Comparison of ENCODE assay signal across 8 cellular contexts in genomic region chr5:139439013-139439903, GRCh38. TPM values are rescaled to one million over a fixed set of nuclear protein-coding genes. Genes with fewer than 3 reads are reported as not detected.
DNase-seq lines count a peak whose midpoint lies in the region; ATAC-seq, FAIRE-seq and TF ChIP-seq lines count a peak whose summit lies in the region.

DNAJC18 (minus strand) TSS chr5:139439525; CDS start chr5:139439445, 80 bp downstream.

- H3K79me2 ChIP-seq in H1 (ENCODE audit: control insufficient read depth in 1 of 2, insufficient read depth in 2 of 2, low read length in 2 of 2), result no peaks in the 10 kb centered on the region

- H3K18ac ChIP-seq in H1 (ENCODE audit: extremely low read depth, low read length), result peak within 1 kb of the TSS; percentile 99

- H3K36me3 ChIP-seq in H1 (ENCODE audit: control insufficient read depth in 2 of 4, insufficient read depth in 4 of 4, low read length in 3 of 4), result peaks cover 0 to 6% (median under 1%) of the 10 kb centered on the region in 4 experiments; a peak in 2 of 8 replicates

- CTCF ChIA-PET in H1 (lab: Charles Lee; ENCODE audit: partially characterized antibody), result interaction anchor here (0.8 to 4.7 kb wide), 9 partner anchors 17 to 327 kb away, joined by 3 to 53 read pairs (median 4); no protein-coding TSS in a partner anchor

- H3K9me3 ChIP-seq in H1 (ENCODE audit: insufficient read depth in 2 of 2, low read depth in 1 of 2, low read length in 1 of 2), result no peaks in the 10 kb centered on the region

- H3K4me1 Mint-ChIP-seq in memory B cell, result peaks cover 18% of the 10 kb centered on the region

- H4K5ac ChIP-seq in H1 (ENCODE audit: insufficient read length, low read depth, low read length), result peak within 1 kb of the TSS; percentile 97

- peak within 1 kb of the TSS in 3 of 4 experiments; percentile 93 to 96 (median 94); a peak in 6 of 7 replicates for H3K9ac ChIP-seq in H1 (replicated peaks in 1 of 4; ENCODE audit: extremely low read depth in 1 of 4, low read depth in 3 of 4, low read length in 3 of 4)

- peak; percentile 82 for ATAC-seq in GM21367 (IDR thresholded peaks at IDR 0.05; ENCODE audit: unreplicated experiment)
- ATAC-seq in memory B cell (ENCODE audit: low read depth), result peak; percentile 90

- DNase-seq in COLO829 (ENCODE audit: low spot score), result peak; percentile 96
- DNase-seq in HTR-8/SVneo (ENCODE audit: insufficient read length, low spot score), result peak; percentile 95
- peak; percentile 71 for DNase-seq in NOMO-1 treated with dmso at 0.1 percent for 144 hours (lab: John Stamatoyannopoulos, UW; ENCODE audit: unreplicated experiment)
- DNase-seq in activated CD8-positive, alpha-beta memory T cell treated with anti-CD3 and anti-CD28 coated beads for 48 hours (ENCODE audit: low read depth in 2 of 3, low spot score in 2 of 3), result peak; percentile 69 to 75 (median 74)
- DNase-seq in H1 (ENCODE audit: low read depth in 1 of 2, low spot score in 2 of 2), result peak; percentile 76 to 97
- peak; percentile 81 to 87 for DNase-seq in memory B cell (ENCODE audit: low spot score in 2 of 2)
- DNase-seq in stimulated activated CD8-positive, alpha-beta memory T cell treated with anti-CD3 and anti-CD28 coated beads, Interleukin-12 subunit alpha, Interleukin-12 subunit beta, amount 100 ng/mL, for 4 hours (ENCODE audit: low read depth), result peak; percentile 77

- H3K9me3 Mint-ChIP-seq in memory B cell, result no peaks in the 10 kb centered on the region

- H4K20me1 ChIP-seq in H1 (replicated peaks in 1 of 2; ENCODE audit: control insufficient read depth in 1 of 2, insufficient read depth in 2 of 2, low read length in 2 of 2), result no peaks in the 10 kb centered on the region

- no peak for TF ChIP-seq CTCF in H1 (IDR thresholded peaks at IDR 0.05; ENCODE audit: control extremely low read depth in 1 of 3, insufficient read depth in 1 of 3, low read depth in 1 of 3, low read length in 3 of 3)

- peak within 1 kb of the TSS; percentile 99 for H3K27ac Mint-ChIP-seq in memory B cell

- peak; percentile 81 for FAIRE-seq in HTR-8/SVneo (lab: Jason Lieb, UNC)
- FAIRE-seq in H1 (lab: Jason Lieb, UNC), result no peak

- TF ChIP-seq RAD21 in H1 (IDR thresholded peaks at IDR 0.05 in 1 of 2, conservative IDR thresholded peaks at IDR 0.05 in 1 of 2; ENCODE audit: low read depth in 2 of 2, low read length in 2 of 2), result peak in 1 of 2 experiments; percentile 1; a peak in 1 of 4 replicates

- peak within 1 kb of the TSS; percentile 96; the same call in 1 of the 2 replicates for H4K8ac ChIP-seq in H1 (ENCODE audit: extremely low read depth, insufficient read depth, low read length)

- peak within 1 kb of the TSS; percentile 77 to 89 (median 84) for H3K4me3 ChIP-seq in H1 (ENCODE audit: extremely low read depth in 1 of 4, insufficient read depth in 2 of 4, low read depth in 3 of 4, low read length in 4 of 4)

- H3K27me3 ChIP-seq in H1 (replicated peaks in 1 of 4; ENCODE audit: control insufficient read depth in 3 of 4, extremely low read depth in 1 of 4, insufficient read depth in 3 of 4, low read length in 3 of 4), result no peaks in the 10 kb centered on the region

- no peak within 1 kb of the TSS for H3K56ac ChIP-seq in H1 (replicated peaks; ENCODE audit: insufficient read length, low read depth, low read length)

- H2AK5ac ChIP-seq in H1 (ENCODE audit: low read depth, low read length), result no peak within 1 kb of the TSS

- TF ChIP-seq POLR2A in H1 (IDR thresholded peaks at IDR 0.05; ENCODE audit: control extremely low read depth in 1 of 2, low read depth in 2 of 2, low read length in 2 of 2), result peak; percentile 86 to 87

- H3K4ac ChIP-seq in H1 (replicated peaks; ENCODE audit: insufficient read length, low read depth, low read length), result no peak within 1 kb of the TSS

- H3K4me3 Mint-ChIP-seq in memory B cell, result peak within 1 kb of the TSS; percentile 99

- no peak for TF ChIP-seq EP300 in H1 (IDR thresholded peaks at IDR 0.05; ENCODE audit: borderline replicate concordance in 1 of 2, low read depth in 2 of 2, low read length in 2 of 2)

- no peak within 1 kb of the TSS for H2BK15ac ChIP-seq in H1 (ENCODE audit: low read length)

- H2BK20ac ChIP-seq in H1 (ENCODE audit: low read length), result no peak within 1 kb of the TSS

- POLR2A ChIA-PET in H1 (lab: Charles Lee; ENCODE audit: partially characterized antibody), result interaction anchor here (0.5 to 3.3 kb wide), 29 partner anchors 9 to 399 kb away, joined by 3 to 16 read pairs (median 4); partner anchors contain the start of genes ECSCR, PAIP2, SPATA24 and UBE2D2

- H3K27me3 Mint-ChIP-seq in memory B cell, result no peaks in the 10 kb centered on the region

- H3K23me2 ChIP-seq in H1 (ENCODE audit: low read depth, low read length), result peaks cover 4% of the 10 kb centered on the region; the same call in 1 of the 2 replicates

- H2BK12ac ChIP-seq in H1 (ENCODE audit: low read depth, low read length), result no peak within 1 kb of the TSS

- H3K36me3 Mint-ChIP-seq in memory B cell, result peaks cover 7% of the 10 kb centered on the region

- H2BK5ac ChIP-seq in H1 (ENCODE audit: low read depth, low read length), result peak within 1 kb of the TSS; percentile 84

- peak within 1 kb of the TSS; percentile 88 for H4K91ac ChIP-seq in H1 (replicated peaks; ENCODE audit: insufficient read length, low read length)

- no peak within 1 kb of the TSS for H3K23ac ChIP-seq in H1 (ENCODE audit: insufficient read length)

- no peak within 1 kb of the TSS for H2BK120ac ChIP-seq in H1 (replicated peaks; ENCODE audit: low read depth, low read length)

- H3K14ac ChIP-seq in H1 (ENCODE audit: insufficient read length), result no peak within 1 kb of the TSS

- H3K4me1 ChIP-seq in H1 (replicated peaks in 1 of 4; ENCODE audit: control insufficient read depth in 3 of 4, insufficient read depth in 4 of 4, low read length in 3 of 4), result peaks cover 0 to 8% (median 2%) of the 10 kb centered on the region in 4 experiments; a peak in 4 of 7 replicates

- peak within 1 kb of the TSS; percentile 96 for H2AFZ ChIP-seq in H1 (ENCODE audit: low read length)

- H3K27ac ChIP-seq in H1 (ENCODE audit: low read depth, low read length), result peak within 1 kb of the TSS; percentile 93; the same call in 1 of the 2 replicates

- WGBS in H1 (ENCODE audit: extremely low coverage in 1 of 2, insufficient coverage in 1 of 2, insufficient read length in 1 of 2, insufficient replicate concordance in 2 of 2, low coverage in 1 of 2, low lambda C conversion rate in 2 of 2, missing lambda C conversion rate in 1 of 2), 2 experiments, result 5% methylated on average over 38 of the region's 49 CpGs; no CpG with 5 or more reads in 1 of the 2 experiments

- no peaks in the 10 kb centered on the region for H3K79me1 ChIP-seq in H1 (ENCODE audit: low read depth, low read length)

- peak within 1 kb of the TSS; percentile 72 to 99 for H3K4me2 ChIP-seq in H1 (ENCODE audit: insufficient read depth in 1 of 2, low read depth in 2 of 2, low read length in 2 of 2)

TF ChIP-seq in H1, 55 proteins besides CTCF, POLR2A, EP300 and RAD21 (continues in another document):
- TF ChIP-seq RFX5 (IDR thresholded peaks at IDR 0.05; ENCODE audit: borderline replicate concordance, low read depth, low read length) (no peak), HDAC6 (IDR thresholded peaks at IDR 0.05; ENCODE audit: low read depth, low read length) (no peak), CREB1 (IDR thresholded peaks at IDR 0.05) (peak; percentile 50), POLR2AphosphoS5 (IDR thresholded peaks at IDR 0.05; ENCODE audit: low read depth, low read length) (peak; percentile 83), MAX (IDR thresholded peaks at IDR 0.05) (peak; percentile 18; the same call in 1 of the 2 replicates), EGR1 (IDR thresholded peaks at IDR 0.05; ENCODE audit: borderline replicate concordance, low read depth, low read length) (0 out of 2 replicates have a peak, but pooled peaks have one; percentile 65), HDAC2 (IDR thresholded peaks at IDR 0.05; ENCODE audit: borderline replicate concordance in 1 of 2, low read depth in 2 of 2, low read length in 2 of 2) (0 out of 4 replicates have a peak, but pooled peaks of 1 of the 2 experiments have one; percentile 54), CEBPB (IDR thresholded peaks at IDR 0.05; ENCODE audit: low read depth, low read length) (no peak), EZH2 (IDR thresholded peaks at IDR 0.05; ENCODE audit: low read depth, low read length, severe bottlenecking) (no peak), KDM5A (IDR thresholded peaks at IDR 0.05; ENCODE audit: low read length) (no peak), KDM4A (IDR thresholded peaks at IDR 0.05; ENCODE audit: low read depth, low read length, severe bottlenecking) (peak; percentile 92), BACH1 (IDR thresholded peaks at IDR 0.05; ENCODE audit: low read length) (no peak), MAFK (IDR thresholded peaks at IDR 0.05; ENCODE audit: low read depth, low read length) (no peak; the same call in 1 of the 2 replicates), ATF2 (IDR thresholded peaks at IDR 0.05; ENCODE audit: low read length) (peak; percentile 55; the same call in 1 of the 2 replicates), TAF1 (IDR thresholded peaks at IDR 0.05; ENCODE audit: low read depth, low read length) (peak; percentile 89)

RNA-seq across cellular contexts. Expression of gene DNAJC18, which starts in this region (rescaled TPM):
- 22.0 and 29.2 TPM in 2 replicates for total RNA-seq in H1 (2021; fragmentation: NEBNext Ultra II Directional; extraction: Animal tissue kit (Norgen Biotek cat#: 25700))
- polyA plus RNA-seq in H1 (2011; rRNA removed), result 3.8 and 7.8 TPM in 2 replicates
- 6.7 TPM for polyA plus RNA-seq in H1 (2011; cell fraction: cytosol; rRNA removed)
- 2.7 TPM for polyA plus RNA-seq in H1 (2011; cell fraction: nucleus; rRNA removed)
- polyA plus RNA-seq in H1 (2012, experiment 1 of 2), result 11.0 to 14.3 TPM (median 13.8 TPM) in 4 replicates
- polyA plus RNA-seq in H1 (2012, experiment 2 of 2), result 3.2 TPM
- polyA plus RNA-seq in H1 (2013, experiment 1 of 2), result 15.0 TPM
- polyA plus RNA-seq in H1 (2013, experiment 2 of 2), result 19.1 TPM
- 8.4 and 10.7 TPM in 2 replicates for polyA minus RNA-seq in H1 (2011; rRNA and poly(A)+ RNA removed)
- 11.4 TPM for polyA minus RNA-seq in H1 (2011; cell fraction: cytosol; rRNA and poly(A)+ RNA removed)
- 4.1 TPM for polyA minus RNA-seq in H1 (2011; cell fraction: nucleus; rRNA and poly(A)+ RNA removed)

Comparison
In these comparisons a context has a peak if more than half of its experiments do, and no peak if none do; other contexts are left out.
1. Peak in every context shown above with its lines: DNase-seq, ATAC-seq, H3K4me3 ChIP-seq and H3K27ac ChIP-seq.